In genomic region chr6:21992178-21992967, GRCh38 we compare ENCODE assay signal across 12 cellular contexts.
DNase-seq lines count a peak whose midpoint lies in the region; ATAC-seq and TF ChIP-seq lines count a peak whose summit lies in the region.
"Had no signal": no experiment of that assay in that cellular context is flagged by ENCODE, and none has a peak within 500 bp of the region (broad histone marks: within the 10 kb centered on the region; RNA-seq: fewer than 3 reads in every experiment).

No MANE protein-coding gene starts in this region.

- no peaks in the 10 kb centered on the region for H3K36me3 ChIP-seq in PC-3 (ENCODE audit: low read depth, low read length)
- no peaks in the 10 kb centered on the region for H3K36me3 ChIP-seq in smooth muscle cell (ENCODE audit: low read depth)
- no peaks in the 10 kb centered on the region for H3K36me3 ChIP-seq in OCI-LY7 (ENCODE audit: insufficient read depth, low read length)
- H3K36me3 ChIP-seq in transverse colon: no peaks in the 10 kb centered on the region
- H3K36me3 ChIP-seq: ovary had no signal

- no peaks in the 10 kb centered on the region for H3K79me2 ChIP-seq in PC-3 (ENCODE audit: low read length)
- H3K79me2 ChIP-seq in smooth muscle cell (ENCODE audit: low read depth): no peaks in the 10 kb centered on the region
- H3K79me2 ChIP-seq in OCI-LY7 (ENCODE audit: insufficient read depth, low read depth, low read length): no peaks in the 10 kb centered on the region

- H3K27ac ChIP-seq in PC-3 (ENCODE audit: low read length) (no peak overlapping the region), smooth muscle cell (ENCODE audit: low read depth) (peak overlapping the region; percentile 65), OCI-LY7 (ENCODE audit: low read depth, low read length, poor library complexity, severe bottlenecking) (no peak overlapping the region), transverse colon (no peak overlapping the region)
- H3K27ac ChIP-seq: ovary, SK-N-MC had no signal

- ATAC-seq in PC-3: peak; percentile 95

- DNase-seq in activated gamma-delta T cell treated with Interleukin-2 at 50 U/mL for 16 hours: peak; percentile 10
- DNase-seq in activated gamma-delta T cell (lab: John Stamatoyannopoulos, UW): no peak
- peak; percentile 64 for DNase-seq in PC-3
- peak; percentile 20 for DNase-seq in dedifferentiated amniotic fluid mesenchymal stem cell (ENCODE audit: extremely low spot score)
- DNase-seq in smooth muscle cell (lab: John Stamatoyannopoulos, UW; ENCODE audit: unreplicated experiment): no peak
- no peak for DNase-seq in OCI-LY7 (ENCODE audit: low spot score)
- no peak for DNase-seq in NK-92 (lab: John Stamatoyannopoulos, UW; ENCODE audit: unreplicated experiment)
- no peak for DNase-seq in transverse colon
- DNase-seq: effector memory CD4-positive, alpha-beta T cell; NCI-H2107 had no signal

- TF ChIP-seq CTCF in PC-3 (conservative IDR thresholded peaks at IDR 0.05; ENCODE audit: low read depth, low read length) (no peak), smooth muscle cell (IDR thresholded peaks at IDR 0.05; ENCODE audit: borderline replicate concordance, insufficient read depth, poor library complexity, severe bottlenecking) (no peak), OCI-LY7 (conservative IDR thresholded peaks at IDR 0.05; ENCODE audit: low read length) (no peak), transverse colon (IDR thresholded peaks at IDR 0.05) (no peak)

- no peak overlapping the region for H3K4me3 ChIP-seq in PC-3 (ENCODE audit: low read length)
- no peak overlapping the region for H3K4me3 ChIP-seq in smooth muscle cell
- no peak overlapping the region for H3K4me3 ChIP-seq in OCI-LY7 (ENCODE audit: low read depth, low read length, poor library complexity, severe bottlenecking)
- no peak overlapping the region for H3K4me3 ChIP-seq in transverse colon
- H3K4me3 ChIP-seq: ovary, SK-N-MC had no signal

- no peaks in the 10 kb centered on the region for H3K9me3 ChIP-seq in PC-3 (ENCODE audit: low read length)
- H3K9me3 ChIP-seq in smooth muscle cell (replicated peaks; ENCODE audit: low read depth): no peaks in the 10 kb centered on the region
- H3K9me3 ChIP-seq in OCI-LY7 (ENCODE audit: low read length): no peaks in the 10 kb centered on the region
- no peaks in the 10 kb centered on the region for H3K9me3 ChIP-seq in transverse colon
- H3K9me3 ChIP-seq: ovary had no signal

- no peak for TF ChIP-seq POLR2A in transverse colon (IDR thresholded peaks at IDR 0.05)

- BruUV-seq in PC-3 (replicated peaks; lab: Mats Ljungman, UMichigan): no TSS peak
- no TSS peak for BruUV-seq in OCI-LY7 (replicated peaks; lab: Mats Ljungman, UMichigan)

- peak overlapping the region; percentile 6; the same call in 1 of the 2 replicates for H3K4me2 ChIP-seq in PC-3 (ENCODE audit: low read length)
- H3K4me2 ChIP-seq in smooth muscle cell: peak overlapping the region; percentile 14
- H3K4me2 ChIP-seq in OCI-LY7 (ENCODE audit: low read length): no peak overlapping the region

- no peak overlapping the region for H2AFZ ChIP-seq in PC-3 (ENCODE audit: low read length)
- no peak overlapping the region for H2AFZ ChIP-seq in smooth muscle cell (ENCODE audit: low read depth)
- no peak overlapping the region for H2AFZ ChIP-seq in OCI-LY7 (ENCODE audit: low read length)

- no peak overlapping the region for H3K9ac ChIP-seq in PC-3 (ENCODE audit: low read length)
- H3K9ac ChIP-seq in smooth muscle cell (ENCODE audit: low read depth): no peak overlapping the region

- WGBS in smooth muscle cell (ENCODE audit: low lambda C conversion rate): 46% methylated on average over 6 of the region's 6 CpGs
- WGBS in transverse colon (ENCODE audit: low coverage in 1 of 2), 2 donors: 81% methylated on average over 6 of the region's 6 CpGs

- H3K4me1 ChIP-seq in PC-3 (ENCODE audit: insufficient read depth, low read length) (peaks cover 17% of the 10 kb centered on the region), smooth muscle cell (ENCODE audit: low read depth) (peaks cover 10% of the 10 kb centered on the region), OCI-LY7 (ENCODE audit: insufficient read depth, low read length, poor library complexity, severe bottlenecking) (no peaks in the 10 kb centered on the region), transverse colon (peaks cover 0 to 16% (median 4%) of the 10 kb centered on the region in 4 donors)

- CTCF ChIA-PET in PC-3 (lab: Charles Lee) (no interaction called here), OCI-LY7 (lab: Charles Lee; ENCODE audit: unreplicated experiment) (no interaction called here)

- no peaks in the 10 kb centered on the region for H3F3A ChIP-seq in PC-3 (ENCODE audit: low read length, unreplicated experiment)
- H3F3A ChIP-seq in smooth muscle cell (ENCODE audit: low read depth): peaks cover 18% of the 10 kb centered on the region

- no peak for TF ChIP-seq EP300 in transverse colon (IDR thresholded peaks at IDR 0.05; ENCODE audit: low read depth)

- H4K20me1 ChIP-seq in PC-3 (ENCODE audit: low read length): no peaks in the 10 kb centered on the region
- no peaks in the 10 kb centered on the region for H4K20me1 ChIP-seq in smooth muscle cell (ENCODE audit: low read depth)
- H4K20me1 ChIP-seq in OCI-LY7 (ENCODE audit: insufficient read depth, low read length): no peaks in the 10 kb centered on the region

- in situ Hi-C loops in transverse colon (cut with MboI; ENCODE audit: low pct_ligation_motif_present in 1 of 4, low pct_unique_long_range_greater_than_20kb in 1 of 4, low sequenced_read_pairs in 3 of 4): no loop called here

- H3K27me3 ChIP-seq in PC-3 (ENCODE audit: low read length): no peaks in the 10 kb centered on the region
- no peaks in the 10 kb centered on the region for H3K27me3 ChIP-seq in smooth muscle cell (ENCODE audit: low read depth)
- H3K27me3 ChIP-seq in transverse colon: no peaks in the 10 kb centered on the region
- H3K27me3 ChIP-seq: ovary had no signal

- POLR2A ChIA-PET in PC-3 (lab: Charles Lee; ENCODE audit: unreplicated experiment): interaction anchor here (0.6 kb wide), 1 partner anchor 862 kb away, joined by 8 read pairs; no protein-coding TSS in a partner anchor
- POLR2A ChIA-PET in OCI-LY7 (lab: Charles Lee): interaction anchor here (0.6 to 1.1 kb wide), 2 partner anchors 8 to 370 kb away, joined by 3 read pairs; no protein-coding TSS in a partner anchor

- intact Hi-C loops in PC-3 (cut with micrococcal nuclease) (no loop called here), OCI-LY7 (cut with micrococcal nuclease; ENCODE audit: unreplicated experiment) (no loop called here), transverse colon (cut with DNase I; ENCODE audit: low total_unique reads) (no loop called here)

- H3K9me2 ChIP-seq in PC-3 (replicated peaks; ENCODE audit: low read length) (no peaks in the 10 kb centered on the region), OCI-LY7 (ENCODE audit: insufficient read depth, low read length) (no peaks in the 10 kb centered on the region)

Comparison
In these comparisons a context has a peak if more than half of its experiments do, and no peak if none do; other contexts are left out.
1. DNase-seq: peak in activated gamma-delta T cell treated with Interleukin-2 at 50 U/mL for 16 hours (single experiment), PC-3 (single experiment) and dedifferentiated amniotic fluid mesenchymal stem cell (single experiment); none in activated gamma-delta T cell (single experiment), smooth muscle cell (single experiment), OCI-LY7 (single experiment), NK-92 (single experiment) and transverse colon (single experiment).